Comparison of ENCODE assay signal across 13 cellular contexts in the genomic region with DNA sequence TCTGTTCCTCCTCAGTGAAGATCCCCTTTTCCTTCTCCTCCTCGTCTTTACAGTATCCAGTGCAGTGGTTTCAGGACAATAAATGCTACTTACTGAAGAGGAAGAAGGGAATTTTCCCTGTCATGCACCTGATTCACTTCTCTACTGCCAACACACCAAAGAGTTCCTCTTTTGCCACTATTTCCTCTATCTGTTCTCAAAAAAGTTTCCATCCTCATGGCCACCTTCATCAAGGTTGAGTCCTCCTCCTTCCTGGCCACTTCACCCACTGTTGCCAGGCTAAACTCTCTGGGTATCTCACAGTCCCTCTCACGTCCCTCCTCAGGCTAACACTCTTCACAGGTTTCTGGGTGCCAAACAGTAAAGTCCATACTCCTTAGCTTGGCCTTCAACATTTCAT. TPM values are rescaled to one million over a fixed set of nuclear protein-coding genes. Genes with fewer than 3 reads are reported as not detected.
A peak's percentile ranks its signal among the peaks of the same experiment; 100 is the strongest.
DNase-seq lines count a peak whose midpoint lies in the region; ATAC-seq, FAIRE-seq and TF ChIP-seq lines count a peak whose summit lies in the region.
"Had no signal": no experiment of that assay in that cellular context is flagged by ENCODE, and none has a peak within 500 bp of the region (broad histone marks: within the 10 kb centered on the region; RNA-seq: fewer than 3 reads in every experiment).

No MANE protein-coding gene starts in this region.

- DNase-seq in naive thymus-derived CD4-positive, alpha-beta T cell: no peak
- DNase-seq in transverse colon (no peak), T-cell (no peak), D721Med (ENCODE audit: insufficient read length, low spot score) (no peak), mesendoderm (no peak)
- DNase-seq: mesenchymal stem cell; NCI-H69; stimulated activated CD4-positive, alpha-beta T cell treated with anti-CD3 and anti-CD28 coated beads, Interleukin-12 subunit alpha, Interleukin-12 subunit beta, amount 100 ng/mL, for 4 hours; thyroid gland had no signal

- in situ Hi-C loops in transverse colon (cut with MboI; ENCODE audit: low pct_ligation_motif_present in 1 of 4, low pct_unique_long_range_greater_than_20kb in 1 of 4, low sequenced_read_pairs in 3 of 4): no loop called here

- no peaks in the 10 kb centered on the region for H3K9me3 ChIP-seq in naive thymus-derived CD4-positive, alpha-beta T cell (ENCODE audit: control insufficient read depth in 2 of 3, low read length in 3 of 3)
- H3K9me3 ChIP-seq in transverse colon: no peaks in the 10 kb centered on the region
- H3K9me3 ChIP-seq: thyroid gland had no signal

- no peak overlapping the region for H2BK120ac ChIP-seq in mesendoderm (ENCODE audit: low read depth, low read length)

- H3K36me3 ChIP-seq in naive thymus-derived CD4-positive, alpha-beta T cell (ENCODE audit: control insufficient read depth in 2 of 3, insufficient read depth in 3 of 3, low read length in 3 of 3): no peaks in the 10 kb centered on the region
- H3K36me3 ChIP-seq in transverse colon (no peaks in the 10 kb centered on the region), mesendoderm (ENCODE audit: control insufficient read depth, insufficient read depth, low read length) (no peaks in the 10 kb centered on the region)
- H3K36me3 ChIP-seq: thyroid gland had no signal

- no peaks in the 10 kb centered on the region for H3K4me1 ChIP-seq in naive thymus-derived CD4-positive, alpha-beta T cell (ENCODE audit: control insufficient read depth in 2 of 2, insufficient read depth in 2 of 2, low read length in 2 of 2)
- no peaks in the 10 kb centered on the region for H3K4me1 ChIP-seq in transverse colon
- no peaks in the 10 kb centered on the region for H3K4me1 ChIP-seq in mesendoderm (ENCODE audit: control insufficient read depth, low read depth, low read length)

- H3K36me3 Mint-ChIP-seq in naive thymus-derived CD4-positive, alpha-beta T cell: peaks cover 0 to 16% (median 7%) of the 10 kb centered on the region in 5 donors
- peaks cover 12% of the 10 kb centered on the region for H3K36me3 Mint-ChIP-seq in T-cell

- H4K5ac ChIP-seq in mesendoderm (ENCODE audit: low read length): no peak overlapping the region

- H3K27me3 ChIP-seq in naive thymus-derived CD4-positive, alpha-beta T cell (ENCODE audit: control insufficient read depth in 2 of 2, insufficient read depth in 2 of 2, low read length in 2 of 2): no peaks in the 10 kb centered on the region
- H3K27me3 ChIP-seq in transverse colon (no peaks in the 10 kb centered on the region), mesendoderm (ENCODE audit: insufficient read depth, low read length, poor library complexity) (no peaks in the 10 kb centered on the region)
- H3K27me3 ChIP-seq: thyroid gland had no signal

- ATAC-seq in GM18907 (IDR thresholded peaks at IDR 0.05; ENCODE audit: unreplicated experiment): peak; percentile 82
- peak; percentile 74 for ATAC-seq in HG02571 (IDR thresholded peaks at IDR 0.05; ENCODE audit: unreplicated experiment)
- ATAC-seq in HG03571 (IDR thresholded peaks at IDR 0.05; ENCODE audit: unreplicated experiment): peak; percentile 82
- ATAC-seq in naive thymus-derived CD4-positive, alpha-beta T cell: peak; percentile 63
- ATAC-seq in T-cell (replicated peaks in 1 of 4): no peak
- ATAC-seq: activated CD4-positive, CD25-positive, alpha-beta regulatory T cell treated with anti-CD3 and anti-CD28 coated beads, Interleukin-2, amount 50 U/mL, for 24 hours had no signal

- POLR2A ChIA-PET in naive thymus-derived CD4-positive, alpha-beta T cell (lab: Charles Lee): no interaction called here
- POLR2A ChIA-PET in T-cell (lab: Charles Lee): no interaction called here

- no peak for TF ChIP-seq CTCF in transverse colon (IDR thresholded peaks at IDR 0.05)
- TF ChIP-seq CTCF in D721Med (IDR thresholded peaks at IDR 0.05; ENCODE audit: insufficient read depth, missing control alignments): no peak

- CTCF ChIA-PET in naive thymus-derived CD4-positive, alpha-beta T cell (lab: Charles Lee): no interaction called here
- CTCF ChIA-PET in T-cell (lab: Charles Lee): no interaction called here

- H3K4me3 Mint-ChIP-seq in naive thymus-derived CD4-positive, alpha-beta T cell: no peak overlapping the region
- H3K4me3 Mint-ChIP-seq in T-cell: no peak overlapping the region

- H3K4me3 ChIP-seq in naive thymus-derived CD4-positive, alpha-beta T cell (ENCODE audit: low read length): no peak overlapping the region
- H3K4me3 ChIP-seq in transverse colon (no peak overlapping the region), mesendoderm (ENCODE audit: low read length) (no peak overlapping the region)
- H3K4me3 ChIP-seq: thyroid gland had no signal

- H2BK5ac ChIP-seq in mesendoderm (ENCODE audit: low read length): no peak overlapping the region

- peaks cover 0 to 15% (median 10%) of the 10 kb centered on the region in 7 donors for H3K4me1 Mint-ChIP-seq in naive thymus-derived CD4-positive, alpha-beta T cell
- H3K4me1 Mint-ChIP-seq in T-cell: peaks cover 6 to 12% (median 8%) of the 10 kb centered on the region in 3 donors

- no peaks in the 10 kb centered on the region for H3K9me3 Mint-ChIP-seq in naive thymus-derived CD4-positive, alpha-beta T cell
- no peaks in the 10 kb centered on the region for H3K9me3 Mint-ChIP-seq in T-cell

- H3K18ac ChIP-seq in mesendoderm (ENCODE audit: low read length): no peak overlapping the region

- FAIRE-seq in D721Med (lab: Jason Lieb, UNC): no peak

- no peak for TF ChIP-seq EP300 in transverse colon (IDR thresholded peaks at IDR 0.05; ENCODE audit: low read depth)

- no peaks in the 10 kb centered on the region for H3K79me1 ChIP-seq in mesendoderm (ENCODE audit: low read length)

- no peak overlapping the region for H4K8ac ChIP-seq in mesendoderm (ENCODE audit: low read depth, low read length)

- no peak for TF ChIP-seq POLR2A in transverse colon (IDR thresholded peaks at IDR 0.05)

- no peak overlapping the region for H2AK5ac ChIP-seq in mesendoderm (ENCODE audit: low read length)

- WGBS in transverse colon (ENCODE audit: low coverage in 1 of 2), 2 donors: 70 to 71% methylated on average over 2 of the region's 2 CpGs
- WGBS in mesendoderm (ENCODE audit: extremely low coverage, insufficient coverage, low lambda C conversion rate): no CpG with 5 or more reads among the region's 2 CpGs

- no peak overlapping the region for H3K9ac ChIP-seq in mesendoderm (ENCODE audit: low read length)

- H3K27me3 Mint-ChIP-seq in naive thymus-derived CD4-positive, alpha-beta T cell: no peaks in the 10 kb centered on the region
- H3K27me3 Mint-ChIP-seq in T-cell: no peaks in the 10 kb centered on the region

- no peak overlapping the region for H3K4ac ChIP-seq in mesendoderm (ENCODE audit: low read depth, low read length)

- intact Hi-C loops in naive thymus-derived CD4-positive, alpha-beta T cell (cut with micrococcal nuclease): no loop called here
- intact Hi-C loops in transverse colon (cut with DNase I; ENCODE audit: low total_unique reads): no loop called here

- H3K79me2 ChIP-seq in mesendoderm (ENCODE audit: control insufficient read depth, insufficient read depth, low read length): no peaks in the 10 kb centered on the region

- no peak overlapping the region for H3K27ac ChIP-seq in naive thymus-derived CD4-positive, alpha-beta T cell (ENCODE audit: low read depth, low read length)
- H3K27ac ChIP-seq in transverse colon: no peak overlapping the region
- no peak overlapping the region for H3K27ac ChIP-seq in mesendoderm (ENCODE audit: low read depth, low read length)
- H3K27ac ChIP-seq: thyroid gland had no signal

- H3K27ac Mint-ChIP-seq in naive thymus-derived CD4-positive, alpha-beta T cell: no peak overlapping the region
- H3K27ac Mint-ChIP-seq in T-cell: no peak overlapping the region

- H3K56ac ChIP-seq in mesendoderm (ENCODE audit: low read length): no peak overlapping the region

- H3K4me2 ChIP-seq in mesendoderm (ENCODE audit: low read length): no peak overlapping the region

- H2BK15ac ChIP-seq in mesendoderm (replicated peaks; ENCODE audit: low read depth): no peak overlapping the region

- H3K23ac ChIP-seq in mesendoderm (ENCODE audit: low read length): no peak overlapping the region

RNA-seq across cellular contexts. Expression of a gene that starts 41.7 kb away (rescaled TPM):
- total RNA-seq in naive thymus-derived CD4-positive, alpha-beta T cell: 10 to 100 TPM in 4 of 5 experiments, 1 to 10 TPM in 1; 6.1 to 19.4 (median 15.5) TPM
- 1 to 10 TPM; 3.8 to 5.4 TPM for polyA plus RNA-seq in naive thymus-derived CD4-positive, alpha-beta T cell
- total RNA-seq in transverse colon (10 to 100 TPM; 19.1 to 26.5 (median 24.0) TPM), T-cell (10 to 100 TPM; 12.3 to 18.1 (median 13.9) TPM)
- 2.7 TPM for polyA plus RNA-seq in mesendoderm (2013, experiment 1 of 2)
- polyA plus RNA-seq in mesendoderm (2013, experiment 2 of 2): 2.5 TPM

Comparison
In these comparisons a context has a peak if more than half of its experiments do, and no peak if none do; other contexts are left out.
1. ATAC-seq: peak in GM18907 (single experiment), HG02571 (single experiment), HG03571 (single experiment) and naive thymus-derived CD4-positive, alpha-beta T cell (single experiment); none in T-cell (0 of 4).